ENCODE assay signal across 7 cellular contexts in the genomic region with DNA sequence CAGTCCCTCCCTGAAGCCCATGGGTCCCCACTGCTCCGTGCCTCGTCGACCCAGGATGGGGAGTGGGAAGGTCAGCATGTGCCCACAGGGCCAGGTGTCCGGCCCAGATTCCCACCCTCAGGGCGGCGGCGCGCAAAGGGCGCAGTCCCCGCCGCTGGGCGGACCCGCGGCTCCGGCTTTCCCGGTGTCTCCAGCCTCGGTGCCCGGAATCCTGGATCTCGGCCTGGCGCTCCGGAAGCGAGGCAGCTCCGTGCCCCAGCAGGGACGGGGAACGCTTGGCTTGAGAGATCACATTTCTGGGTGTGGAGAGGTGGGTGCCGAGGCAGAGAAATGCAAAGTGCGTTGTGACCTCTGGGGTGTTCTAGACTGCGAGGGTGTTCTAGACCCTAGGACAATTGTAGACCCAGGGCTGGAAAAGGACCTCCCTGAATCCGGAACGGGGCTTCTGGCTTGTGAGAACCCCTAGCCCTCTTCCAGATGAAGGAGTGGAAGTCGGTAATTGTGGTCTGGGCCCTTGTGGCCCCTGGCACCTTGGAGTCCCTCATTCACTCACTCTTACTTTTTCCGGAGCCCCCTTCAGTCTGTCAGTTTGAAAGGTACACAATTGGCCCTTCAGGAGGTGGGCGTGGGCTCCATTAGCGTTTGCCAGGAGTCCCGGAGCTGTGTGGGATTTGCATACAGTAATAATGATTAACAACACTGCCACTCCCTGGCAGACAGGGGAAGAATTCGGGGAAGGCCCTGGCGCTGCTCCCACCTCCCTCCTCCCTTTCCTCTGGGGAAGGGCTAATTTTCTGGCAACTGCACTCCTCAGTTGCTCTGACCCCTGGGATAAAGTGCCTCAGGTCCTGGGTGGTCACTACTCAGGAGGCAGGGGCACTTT. TPM values are rescaled to one million over a fixed set of nuclear protein-coding genes. Genes with fewer than 3 reads are reported as not detected.
DNase-seq lines count a peak whose midpoint lies in the region; ATAC-seq and TF ChIP-seq lines count a peak whose summit lies in the region.

No MANE protein-coding gene starts in this region.

- peaks cover 24% of the 10 kb centered on the region for H3K4me1 Mint-ChIP-seq in nephron progenitor cell

- in situ Hi-C loops in G401 (cut with HindIII; ENCODE audit: low sequenced_read_pairs) = no loop called here

- TF ChIP-seq CTCF in gastroesophageal sphincter (IDR thresholded peaks at IDR 0.05) (peak in 3 of 4 experiments; percentile 34 to 69 (median 64)), nephron progenitor cell (IDR thresholded peaks at IDR 0.05) (no peak)

- no peaks in the 10 kb centered on the region for H3K36me3 Mint-ChIP-seq in nephron progenitor cell (ENCODE audit: low read depth)

- no peak overlapping the region for H3K27ac Mint-ChIP-seq in nephron progenitor cell

- DNase-seq in G401 (ENCODE audit: low spot score) = peak; percentile 89
- peak; percentile 85 for DNase-seq in NCI-H1105 (lab: John Stamatoyannopoulos, UW)
- peak; percentile 21 for DNase-seq in UCSD-AML1 (lab: John Stamatoyannopoulos, UW; ENCODE audit: unreplicated experiment)
- peak; percentile 39 for DNase-seq in nephron progenitor cell
- DNase-seq in erythroblast (lab: John Stamatoyannopoulos, UW) = no peak

- TF ChIP-seq EP300 in gastroesophageal sphincter (IDR thresholded peaks at IDR 0.05) = no peak

- H3K27ac ChIP-seq in gastroesophageal sphincter = peak overlapping the region; percentile 3 to 89 (median 84)

- 0 to 9% methylated on average over 3 to 4 of the region's 37 CpGs for WGBS in gastroesophageal sphincter (ENCODE audit: low coverage in 1 of 2), 2 donors

- H3K36me3 ChIP-seq in gastroesophageal sphincter = no peaks in the 10 kb centered on the region

- H3K4me3 ChIP-seq in gastroesophageal sphincter = peak overlapping the region; percentile 63 to 98

- ATAC-seq in gastroesophageal sphincter = peak; percentile 50
- no peak for ATAC-seq in HG02763 (IDR thresholded peaks at IDR 0.05; ENCODE audit: unreplicated experiment)

- H3K4me3 Mint-ChIP-seq in nephron progenitor cell = peak overlapping the region; percentile 82

- H3K27me3 ChIP-seq in gastroesophageal sphincter = no peaks in the 10 kb centered on the region

- peaks cover 94% of the 10 kb centered on the region for H3K27me3 Mint-ChIP-seq in nephron progenitor cell (ENCODE audit: low read depth, poor library complexity)

- H3K9me3 ChIP-seq in gastroesophageal sphincter = no peaks in the 10 kb centered on the region

- peaks cover 0 to 57% (median 3%) of the 10 kb centered on the region in 3 donors for H3K4me1 ChIP-seq in gastroesophageal sphincter

- no peaks in the 10 kb centered on the region for H3K9me3 Mint-ChIP-seq in nephron progenitor cell

- TF ChIP-seq POLR2A in gastroesophageal sphincter (IDR thresholded peaks at IDR 0.05) (no peak), erythroblast (IDR thresholded peaks at IDR 0.05; ENCODE audit: low read length) (no peak)

RNA-seq across cellular contexts. Expression of gene KCND3, which starts 1.7 kb away (rescaled TPM):
- 0.10 TPM in 1 of 2 replicates, not detected in the other for total RNA-seq in G401 (2014; rRNA removed; shearing (Covaris generic))
- total RNA-seq in gastroesophageal sphincter = 10 to 100 TPM; 36.2 to 58.7 (median 57.4) TPM

Comparison
In these comparisons a context has a peak if more than half of its experiments do, and no peak if none do; other contexts are left out.
1. DNase-seq: peak in G401 (single experiment), NCI-H1105 (single experiment), UCSD-AML1 (single experiment) and nephron progenitor cell (single experiment); none in erythroblast (0 of 2).
2. RNA of gene KCND3, which starts 1.7 kb away (total RNA-seq): 36.2 to 58.7 TPM in gastroesophageal sphincter; 0.10 TPM in G401; every median in the first group is over 10 times any median in the second.